In genomic region chrX:100797359-100797758, GRCh38 we compare ENCODE assay signal across 9 cellular contexts.
"Had no signal": no experiment of that assay in that cellular context is flagged by ENCODE, and none has a peak within 500 bp of the region (broad histone marks: within the 10 kb centered on the region; RNA-seq: fewer than 3 reads in every experiment).

No MANE protein-coding gene starts in this region.

- H3K4me3 ChIP-seq: GM23248, HAP-1 had no signal

- FAIRE-seq: HepG2 had no signal

- H2AFZ ChIP-seq: GM23248 had no signal

- H3K9me3 ChIP-seq: HAP-1 had no signal

- H3K4me1 ChIP-seq: HAP-1 had no signal

- DNase-seq: GM23248, GOT3, H7, HFFc6, KBM-7 had no signal

- H3K9ac ChIP-seq: GM23248 had no signal

- H3K27ac ChIP-seq: GM23248, HL-60 had no signal

- ATAC-seq: HCT116, HepG2 had no signal

- H3K36me3 ChIP-seq: HAP-1 had no signal
